Comparison of ENCODE assay signal across 19 cellular contexts in the genomic region with DNA sequence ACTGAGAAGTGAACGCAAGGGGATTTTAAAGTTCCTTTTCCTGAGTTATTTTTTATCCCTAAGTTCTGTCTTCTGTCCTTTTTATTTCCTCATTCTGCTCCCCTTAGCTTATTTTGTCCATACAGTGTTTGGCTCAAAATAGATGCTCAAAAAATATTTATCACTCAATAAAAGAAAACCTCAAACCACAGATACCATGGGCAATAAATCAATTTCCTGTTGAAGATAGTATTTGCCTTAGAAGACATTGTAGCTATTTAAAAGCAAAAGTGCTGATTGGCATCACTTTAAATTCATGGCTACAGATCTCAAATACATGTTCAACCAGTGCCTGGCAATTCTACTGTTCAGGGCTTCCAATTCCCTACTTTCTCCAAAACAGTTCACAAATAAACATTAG.
"Had no signal": no experiment of that assay in that cellular context is flagged by ENCODE, and none has a peak within 500 bp of the region (broad histone marks: within the 10 kb centered on the region; RNA-seq: fewer than 3 reads in every experiment).

No MANE protein-coding gene starts in this region.

- H3K4me3 ChIP-seq: esophagus squamous epithelium, hepatocyte, lung, skin epidermis, testis, tibial nerve, upper lobe of right lung, vagina had no signal

- DNase-seq: esophagus squamous epithelium; foreskin keratinocyte; left colon; left ventricle myocardium superior; mesendoderm; naive thymus-derived CD4-positive, alpha-beta T cell; nephron progenitor cell; stimulated activated CD4-positive, alpha-beta T cell treated with anti-CD3 and anti-CD28 coated beads, Interleukin-2, amount 100 ng/mL, for 24 hours; stimulated activated CD4-positive, alpha-beta T cell treated with anti-CD3 and anti-CD28 coated beads, Interleukin-4, amount 100 ng/mL, for 4 hours; stimulated activated naive B cell treated with anti-CD40 and anti-IgM and Interleukin-4, amounts not matched to agents 10 μg/mL and 1 μg/mL and 100 μg/mL, for 72 hours; stimulated activated naive CD8-positive, alpha-beta T cell treated with anti-CD3 and anti-CD28 coated beads, Interleukin-15, amount 100 ng/mL, for 72 hours; testis; upper lobe of right lung had no signal

- H3K27ac ChIP-seq: esophagus squamous epithelium, foreskin keratinocyte, hepatocyte, neutrophil, skin epidermis, testis, upper lobe of right lung, vagina had no signal

- H3K79me2 ChIP-seq: hepatocyte had no signal

- H3K9me3 ChIP-seq: esophagus squamous epithelium, neutrophil, testis, tibial nerve, upper lobe of right lung, vagina had no signal

- H3K27me3 ChIP-seq: esophagus squamous epithelium, foreskin keratinocyte, hepatocyte, neutrophil, testis, tibial nerve, upper lobe of right lung, vagina had no signal

- H3K36me3 ChIP-seq: esophagus squamous epithelium, neutrophil, tibial nerve, upper lobe of right lung, vagina had no signal

- ATAC-seq: foreskin keratinocyte; left colon; left ventricle myocardium superior; naive thymus-derived CD4-positive, alpha-beta T cell; stimulated activated naive B cell treated with anti-CD40 and anti-IgM and Interleukin-4, amounts not matched to agents 10 μg/mL and 1 μg/mL and 100 μg/mL, for 72 hours; stimulated activated naive CD8-positive, alpha-beta T cell treated with anti-CD3 and anti-CD28 coated beads, Interleukin-15, amount 100 ng/mL, for 72 hours; upper lobe of right lung had no signal

- H3K4me1 ChIP-seq: esophagus squamous epithelium, testis, upper lobe of right lung had no signal

- H3K4me2 ChIP-seq: hepatocyte had no signal

- H2AFZ ChIP-seq: hepatocyte had no signal
